Comparison of ENCODE assay signal across 1 cellular context in genomic region chr14:35158491-35158890, GRCh38.
TF ChIP-seq lines count a peak whose summit lies in the region.

No MANE protein-coding gene starts in this region.

TF ChIP-seq in IMR-90, 13 proteins besides CTCF, POLR2A, EP300 and RAD21 (continued from another document):
- TF ChIP-seq RCOR1 (IDR thresholded peaks at IDR 0.05; ENCODE audit: insufficient replicate concordance, low read length): no peak
- no peak for TF ChIP-seq CHD1 (IDR thresholded peaks at IDR 0.05; ENCODE audit: low read depth, low read length)
- TF ChIP-seq CEBPB (IDR thresholded peaks at IDR 0.05; ENCODE audit: low read depth, low read length): no peak
- TF ChIP-seq RFX5 (IDR thresholded peaks at IDR 0.05; ENCODE audit: low read depth, low read length): no peak
- no peak for TF ChIP-seq NFE2L2 (IDR thresholded peaks at IDR 0.05; ENCODE audit: low read depth, low read length)
- no peak for TF ChIP-seq ELK1 (IDR thresholded peaks at IDR 0.05; ENCODE audit: borderline replicate concordance, low read depth, low read length)
- no peak for TF ChIP-seq SMC3 (IDR thresholded peaks at IDR 0.05; ENCODE audit: low read depth, low read length)
- no peak for TF ChIP-seq MAFK (IDR thresholded peaks at IDR 0.05; ENCODE audit: low read depth, low read length)
- no peak for TF ChIP-seq MXI1 (IDR thresholded peaks at IDR 0.05; ENCODE audit: borderline replicate concordance, low read depth, low read length)
- TF ChIP-seq FOS (IDR thresholded peaks at IDR 0.05; ENCODE audit: low read depth, low read length): no peak
- no peak for TF ChIP-seq USF2 (IDR thresholded peaks at IDR 0.05; ENCODE audit: low read depth, low read length)
- no peak for TF ChIP-seq MAZ (IDR thresholded peaks at IDR 0.05; ENCODE audit: borderline replicate concordance, low read depth, low read length)
